ENCODE assay signal across 19 cellular contexts in the genomic region with DNA sequence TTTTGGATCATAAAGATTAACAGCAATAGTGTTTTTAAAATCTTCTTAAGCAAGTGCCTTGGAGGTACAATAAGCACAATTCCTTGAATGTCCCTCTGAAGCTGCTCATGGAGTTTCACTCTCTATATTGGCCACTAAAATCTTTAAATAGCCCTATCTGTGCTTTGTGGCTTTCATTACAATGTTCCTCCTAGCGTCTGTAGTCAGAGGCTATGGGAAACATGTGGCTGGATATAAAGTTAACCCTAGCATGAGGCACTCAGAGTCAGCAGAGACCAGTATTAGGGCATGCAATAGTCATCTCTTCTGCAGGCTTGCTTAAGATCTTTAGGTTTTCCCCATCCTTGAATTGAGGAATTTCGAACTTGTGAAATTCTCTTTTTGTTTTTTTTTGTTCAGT.
A peak's percentile ranks its signal among the peaks of the same experiment; 100 is the strongest.
DNase-seq lines count a peak whose midpoint lies in the region; ATAC-seq and TF ChIP-seq lines count a peak whose summit lies in the region.
"Had no signal": no experiment of that assay in that cellular context is flagged by ENCODE, and none has a peak within 500 bp of the region (broad histone marks: within the 10 kb centered on the region; RNA-seq: fewer than 3 reads in every experiment).

No MANE protein-coding gene starts in this region.

- no peaks in the 10 kb centered on the region for H3K9me3 ChIP-seq in hepatocyte (ENCODE audit: low read depth)
- H3K9me3 ChIP-seq: A549 had no signal

- no peak overlapping the region for H3K27ac Mint-ChIP-seq in type B pancreatic cell
- H3K27ac Mint-ChIP-seq: HFFc6, T-cell had no signal

- in situ Hi-C loops in SK-MEL-5 (cut with HindIII; ENCODE audit: low pct_unique_long_range_greater_than_20kb, low sequenced_read_pairs) = no loop called here

- H3K9me2 ChIP-seq in hepatocyte (replicated peaks; ENCODE audit: insufficient read depth) = no peaks in the 10 kb centered on the region

- no peaks in the 10 kb centered on the region for H3K36me3 Mint-ChIP-seq in type B pancreatic cell
- H3K36me3 Mint-ChIP-seq: T-cell had no signal

- ATAC-seq in HG03439 (IDR thresholded peaks at IDR 0.05; ENCODE audit: unreplicated experiment) (no peak), GM21619 (IDR thresholded peaks at IDR 0.05; ENCODE audit: unreplicated experiment) (no peak)
- ATAC-seq: A549, Panc1, SK-N-SH treated with all-trans-retinoic acid at 6 μM for 48 hours, T-cell had no signal

- H3K9me3 Mint-ChIP-seq in type B pancreatic cell = peaks cover 4% of the 10 kb centered on the region
- H3K9me3 Mint-ChIP-seq: HFFc6 had no signal

- WGBS in hepatocyte (ENCODE audit: low lambda C conversion rate, missing lambda C conversion rate) = 59% methylated on average over 2 of the region's 2 CpGs

- H3K4me3 Mint-ChIP-seq in type B pancreatic cell = no peak overlapping the region
- H3K4me3 Mint-ChIP-seq: HFFc6, T-cell had no signal

- H4K20me1 ChIP-seq in hepatocyte (ENCODE audit: insufficient read depth, poor library complexity, severe bottlenecking) = no peaks in the 10 kb centered on the region

- H3K27me3 ChIP-seq in hepatocyte = no peaks in the 10 kb centered on the region

- H3K36me3 ChIP-seq in hepatocyte (replicated peaks; ENCODE audit: insufficient read depth, low read depth) = no peaks in the 10 kb centered on the region

- H3K4me2 ChIP-seq in hepatocyte = peak overlapping the region; percentile 8
- H3K4me2 ChIP-seq: A549 had no signal

- H3K27me3 Mint-ChIP-seq in type B pancreatic cell = no peaks in the 10 kb centered on the region
- H3K27me3 Mint-ChIP-seq: T-cell had no signal

- TF ChIP-seq CTCF in hepatocyte (IDR thresholded peaks at IDR 0.05; ENCODE audit: poor library complexity) = no peak
- no peak for TF ChIP-seq CTCF in type B pancreatic cell (conservative IDR thresholded peaks at IDR 0.05)

- H3K4me1 Mint-ChIP-seq in type B pancreatic cell (ENCODE audit: unreplicated experiment) = no peaks in the 10 kb centered on the region
- H3K4me1 Mint-ChIP-seq: T-cell had no signal

- peaks cover 4% of the 10 kb centered on the region for H3K4me1 ChIP-seq in hepatocyte (ENCODE audit: insufficient read depth)
- H3K4me1 ChIP-seq: A549 had no signal

- peak; percentile 6 for DNase-seq in AG20443 (ENCODE audit: low spot score)
- peak; percentile 56 for DNase-seq in LHCN-M2 (ENCODE audit: low read depth)
- peak; percentile 12 for DNase-seq in SK-MEL-5 (ENCODE audit: low read depth, low spot score)
- no peak for DNase-seq in hepatocyte (ENCODE audit: low spot score)
- DNase-seq in dedifferentiated amniotic fluid mesenchymal stem cell (ENCODE audit: extremely low spot score) = no peak
- no peak for DNase-seq in type B pancreatic cell (ENCODE audit: extremely low spot score, unreplicated experiment)
- DNase-seq: AML-193, HFFc6, MV-4-11, NCI-H1694 treated with DMSO at 0.1 percent for 48 hours, NCI-H510A, Right ventricle myocardium superior, T-cell had no signal

- H3K27ac ChIP-seq in hepatocyte = no peak overlapping the region
- H3K27ac ChIP-seq: A549, C4-2B had no signal

- H3K79me2 ChIP-seq in hepatocyte = no peaks in the 10 kb centered on the region

- H2AFZ ChIP-seq in hepatocyte = peak overlapping the region; percentile 18

- no peak overlapping the region for H3K4me3 ChIP-seq in hepatocyte
- H3K4me3 ChIP-seq: A549 had no signal

Comparison
In these comparisons a context has a peak if more than half of its experiments do, and no peak if none do; other contexts are left out.
1. DNase-seq: peak in AG20443 (single experiment), LHCN-M2 (single experiment) and SK-MEL-5 (single experiment); none in hepatocyte (single experiment), dedifferentiated amniotic fluid mesenchymal stem cell (single experiment) and type B pancreatic cell (single experiment).